In genomic region chr1:66418021-66418420, GRCh38 we compare ENCODE assay signal across 22 cellular contexts.
DNase-seq lines count a peak whose midpoint lies in the region; FAIRE-seq and TF ChIP-seq lines count a peak whose summit lies in the region.
"Had no signal": no experiment of that assay in that cellular context is flagged by ENCODE, and none has a peak within 500 bp of the region (broad histone marks: within the 10 kb centered on the region; RNA-seq: fewer than 3 reads in every experiment).

No MANE protein-coding gene starts in this region.

- H3K4me1 Mint-ChIP-seq in MCF 10A (ENCODE audit: insufficient read depth, unreplicated experiment), result peaks cover 13% of the 10 kb centered on the region

- TF ChIP-seq POLR2A in transverse colon (IDR thresholded peaks at IDR 0.05), result no peak

- DNase-seq in HL-60 (ENCODE audit: low read depth in 1 of 2, low spot score in 1 of 2) (no peak), epithelial cell of esophagus (ENCODE audit: low read depth) (peak; percentile 47), MCF 10A (ENCODE audit: unreplicated experiment) (no peak), transverse colon (no peak), D721Med (ENCODE audit: insufficient read length, low spot score) (no peak)
- DNase-seq: 8988T; ACHN; BE2C; C1 segment of cervical spinal cord; CD4-positive, alpha-beta memory T cell; CD4-positive, CD25-positive, alpha-beta regulatory T cell; CD8-positive, alpha-beta memory T cell; COR-L47; DMS79 treated with DMSO at 0.1 percent for 48 hours; GF-D8 had no signal

- in situ Hi-C loops in transverse colon (cut with MboI; ENCODE audit: low pct_ligation_motif_present in 1 of 4, low pct_unique_long_range_greater_than_20kb in 1 of 4, low sequenced_read_pairs in 3 of 4), result no loop called here

- no peak overlapping the region for H3K4me3 Mint-ChIP-seq in MCF 10A (ENCODE audit: unreplicated experiment)
- H3K4me3 Mint-ChIP-seq: CD14-positive monocyte; CD4-positive, alpha-beta memory T cell; CD4-positive, CD25-positive, alpha-beta regulatory T cell had no signal

- CTCF ChIA-PET in MCF 10A (lab: Yijun Ruan, JAX), result interaction anchor here (0.6 to 1.4 kb wide), 4 partner anchors 18 to 644 kb away, joined by 3 to 9 read pairs (median 4); no protein-coding TSS in a partner anchor

- WGBS in transverse colon (ENCODE audit: low coverage in 1 of 2), 2 donors, result 86 to 100% methylated on average over 1 of the region's 1 CpG

- POLR2A ChIA-PET in MCF 10A (lab: Yijun Ruan, JAX), result no interaction called here

- no TSS peak for BruUV-seq in MCF 10A (replicated peaks; lab: Mats Ljungman, UMichigan)

- H3K36me3 Mint-ChIP-seq in MCF 10A (ENCODE audit: insufficient read depth, unreplicated experiment), result no peaks in the 10 kb centered on the region

- H3K27ac Mint-ChIP-seq in MCF 10A (ENCODE audit: low read depth, unreplicated experiment), result no peak overlapping the region
- H3K27ac Mint-ChIP-seq: CD4-positive, CD25-positive, alpha-beta regulatory T cell had no signal

- intact Hi-C loops in MCF 10A (cut with micrococcal nuclease) (no loop called here), transverse colon (cut with DNase I; ENCODE audit: low total_unique reads) (no loop called here)

- H3K27me3 Mint-ChIP-seq in MCF 10A (ENCODE audit: insufficient read depth, unreplicated experiment), result no peaks in the 10 kb centered on the region
- H3K27me3 Mint-ChIP-seq: CD4-positive, alpha-beta memory T cell; CD4-positive, CD25-positive, alpha-beta regulatory T cell; CD8-positive, alpha-beta memory T cell had no signal

- TF ChIP-seq EP300 in transverse colon (IDR thresholded peaks at IDR 0.05; ENCODE audit: low read depth), result no peak

- peaks cover 27% of the 10 kb centered on the region for H3K9me3 Mint-ChIP-seq in MCF 10A (ENCODE audit: unreplicated experiment)

- H3K27ac ChIP-seq in HL-60 (replicated peaks) (peak overlapping the region; percentile 28), transverse colon (no peak overlapping the region)
- H3K27ac ChIP-seq: BLaER1 had no signal

- no peaks in the 10 kb centered on the region for H3K36me3 ChIP-seq in transverse colon
- H3K36me3 ChIP-seq: BE2C, BLaER1 had no signal

- peaks cover 0 to 1% (median 0%) of the 10 kb centered on the region in 4 donors for H3K4me1 ChIP-seq in transverse colon
- H3K4me1 ChIP-seq: BE2C had no signal

- peaks cover 6 to 10% of the 10 kb centered on the region in 2 donors for H3K9me3 ChIP-seq in transverse colon
- H3K9me3 ChIP-seq: BE2C had no signal

- FAIRE-seq in D721Med (lab: Jason Lieb, UNC), result no peak
- FAIRE-seq: A204.1, G401.6, GM12891, GM18507, GM19239 had no signal

- no peak for TF ChIP-seq CTCF in HL-60 (IDR thresholded peaks at IDR 0.05; ENCODE audit: insufficient read depth, low read length)
- no peak for TF ChIP-seq CTCF in epithelial cell of esophagus (IDR thresholded peaks at IDR 0.05; ENCODE audit: insufficient read depth, low read depth, low read length, missing control alignments)
- TF ChIP-seq CTCF in MCF 10A (IDR thresholded peaks at IDR 0.05; ENCODE audit: unreplicated experiment), result no peak
- TF ChIP-seq CTCF in transverse colon (IDR thresholded peaks at IDR 0.05), result no peak
- no peak for TF ChIP-seq CTCF in D721Med (IDR thresholded peaks at IDR 0.05; ENCODE audit: insufficient read depth, missing control alignments)

- H3K27me3 ChIP-seq in HL-60 (ENCODE audit: insufficient read depth, poor library complexity, severe bottlenecking) (no peaks in the 10 kb centered on the region), transverse colon (no peaks in the 10 kb centered on the region)
- H3K27me3 ChIP-seq: BE2C, BLaER1 had no signal

- H3K4me3 ChIP-seq in HL-60 (replicated peaks; ENCODE audit: insufficient read depth, low read length), result no peak overlapping the region
- H3K4me3 ChIP-seq in epithelial cell of esophagus (ENCODE audit: low read length), result no peak overlapping the region
- H3K4me3 ChIP-seq in transverse colon, result no peak overlapping the region
- H3K4me3 ChIP-seq: BLaER1 had no signal
